ENCODE assay signal across 26 cellular contexts in genomic region chr2:187532333-187533120, GRCh38. TPM values are rescaled to one million over a fixed set of nuclear protein-coding genes. Genes with fewer than 3 reads are reported as not detected.
DNase-seq lines count a peak whose midpoint lies in the region; ATAC-seq, FAIRE-seq and TF ChIP-seq lines count a peak whose summit lies in the region.
"Had no signal": no experiment of that assay in that cellular context is flagged by ENCODE, and none has a peak within 500 bp of the region (broad histone marks: within the 10 kb centered on the region; RNA-seq: fewer than 3 reads in every experiment).

No MANE protein-coding gene starts in this region.

- no peak overlapping the region for H2AFZ ChIP-seq in K562 (ENCODE audit: low read depth, low read length)
- H2AFZ ChIP-seq in neuronal stem cell (ENCODE audit: low read length) = peak overlapping the region; percentile 40

- H3K23ac ChIP-seq in neuronal stem cell (ENCODE audit: low read depth, low read length, poor library complexity) = no peak overlapping the region

- no peaks in the 10 kb centered on the region for H4K20me1 ChIP-seq in K562 (replicated peaks; ENCODE audit: control insufficient read depth, insufficient read depth, low read length)

- H4K8ac ChIP-seq in neuronal stem cell (ENCODE audit: low read depth, low read length) = peak overlapping the region; percentile 50

- H3K79me1 ChIP-seq in neuronal stem cell (ENCODE audit: low read depth, low read length) = no peaks in the 10 kb centered on the region

- peaks cover 14% of the 10 kb centered on the region; the same call in 2 of the 3 replicates for H3K36me3 ChIP-seq in K562 (ENCODE audit: control insufficient read depth, insufficient read depth, low read length)
- H3K36me3 ChIP-seq in neuronal stem cell (replicated peaks in 1 of 2; ENCODE audit: control insufficient read depth in 2 of 2, insufficient read depth in 2 of 2, low read length in 2 of 2) = no peaks in the 10 kb centered on the region
- H3K36me3 ChIP-seq: BE2C had no signal

- WGBS in K562 (ENCODE audit: insufficient coverage, low coverage, missing lambda C conversion rate) = 92% methylated on average over 14 of the region's 14 CpGs
- no CpG with 5 or more reads among the region's 14 CpGs for whole genome bisulfite sequencing in neuronal stem cell (ENCODE audit: extremely low coverage in 2 of 2, insufficient read length in 2 of 2, insufficient replicate concordance in 1 of 2), 2 donors

- H3K4me1 ChIP-seq in K562 (replicated peaks in 1 of 2; ENCODE audit: control insufficient read depth in 2 of 2, insufficient read depth in 2 of 2, low read length in 2 of 2) = no peaks in the 10 kb centered on the region
- no peaks in the 10 kb centered on the region for H3K4me1 ChIP-seq in neuronal stem cell (ENCODE audit: control insufficient read depth in 2 of 2, insufficient read depth in 1 of 2, low read depth in 1 of 2, low read length in 2 of 2)
- H3K4me1 ChIP-seq: BE2C had no signal

- TF ChIP-seq EP300 in K562 (IDR thresholded peaks at IDR 0.05; ENCODE audit: low read length) = no peak

- peak overlapping the region; percentile 55 for H2BK15ac ChIP-seq in neuronal stem cell (ENCODE audit: low read length)

- in situ Hi-C loops in K562 (cut with MboI) = no loop called here

- no peak for FAIRE-seq in K562 (lab: Jason Lieb, UNC)
- FAIRE-seq: GM12891 had no signal

- TF ChIP-seq CTCF in K562 (IDR thresholded peaks at IDR 0.05 in 2 of 3, conservative IDR thresholded peaks at IDR 0.05 in 1 of 3; ENCODE audit: insufficient read depth in 2 of 3, low read depth in 1 of 3, low read length in 3 of 3) = no peak

- no peak overlapping the region for H2BK120ac ChIP-seq in neuronal stem cell (ENCODE audit: low read depth, low read length)

- DNase-seq in K562 (ENCODE audit: extremely low read depth in 1 of 4, low spot score in 3 of 4) (no peak), neuronal stem cell (ENCODE audit: low spot score) (no peak), hypothalamus (lab: John Stamatoyannopoulos, UW) (no peak), COR-L47 (lab: John Stamatoyannopoulos, UW) (no peak)
- DNase-seq in activated naive CD4-positive, alpha-beta T cell (lab: John Stamatoyannopoulos, UW) = no peak
- DNase-seq: ACHN; BE2C; CD8-positive, alpha-beta memory T cell; DMS153; H7; Kasumi-1; NCI-H1105; NCI-H1436 treated with DMSO at 0.1 percent for 48 hours; NCI-H187 treated with DMSO at 0.1 percent for 48 hours; NCI-H2171 treated with DMSO at 0.1 percent for 48 hours; NCI-H446; NCI-H526; NCI-H82; NK-92 treated with Interleukin-12 subunit alpha and Interleukin-12 subunit beta, amount 100 ng/mL, for 24 hours; SHP77; T-cell had no signal

- H2AK5ac ChIP-seq in neuronal stem cell (ENCODE audit: low read depth, low read length) = no peak overlapping the region

- peak overlapping the region; percentile 72 for H3K18ac ChIP-seq in neuronal stem cell (ENCODE audit: low read length)

- H3K4me3 ChIP-seq in K562 (no peak overlapping the region), neuronal stem cell (ENCODE audit: low read length in 2 of 2) (no peak overlapping the region)

- no peak overlapping the region; a peak in 1 of 4 replicates for H3K9ac ChIP-seq in K562 (ENCODE audit: insufficient read depth in 1 of 2, low read depth in 2 of 2, low read length in 2 of 2)
- no peak overlapping the region for H3K9ac ChIP-seq in neuronal stem cell (ENCODE audit: low read depth, low read length, poor library complexity)

- ATAC-seq in GM18868 (IDR thresholded peaks at IDR 0.05; ENCODE audit: unreplicated experiment) (peak; percentile 90), HG02798 (IDR thresholded peaks at IDR 0.05; ENCODE audit: poor library complexity, unreplicated experiment) (peak; percentile 48), K562 (peak; percentile 35), GM19467 (IDR thresholded peaks at IDR 0.05; ENCODE audit: unreplicated experiment) (no peak)
- ATAC-seq: T-cell had no signal

- H3K4me2 ChIP-seq in K562 (ENCODE audit: insufficient read depth, low read length) = no peak overlapping the region
- no peak overlapping the region for H3K4me2 ChIP-seq in neuronal stem cell (ENCODE audit: insufficient read depth, low read length, poor library complexity, severe bottlenecking)

- no peak overlapping the region for H4K91ac ChIP-seq in neuronal stem cell (ENCODE audit: low read depth, low read length, poor library complexity)

- no peaks in the 10 kb centered on the region for H3K9me1 ChIP-seq in K562 (ENCODE audit: control insufficient read depth, insufficient read depth, low read length)

- intact Hi-C loops in K562 (cut with micrococcal nuclease) = no loop called here

- no peak overlapping the region for H3K27ac ChIP-seq in K562 (ENCODE audit: extremely low read depth, low read depth, low read length)
- H3K27ac ChIP-seq in neuronal stem cell (replicated peaks; ENCODE audit: low read length) = no peak overlapping the region
- H3K27ac ChIP-seq: RWPE1 had no signal

- no peak overlapping the region for H3K14ac ChIP-seq in neuronal stem cell (ENCODE audit: low read length)

- H3K27me3 ChIP-seq in K562 (ENCODE audit: control insufficient read depth in 2 of 2, insufficient read depth in 2 of 2, low read length in 2 of 2) (no peaks in the 10 kb centered on the region), neuronal stem cell (ENCODE audit: control insufficient read depth in 3 of 3, insufficient read depth in 3 of 3, low read depth in 1 of 3, low read length in 3 of 3) (no peaks in the 10 kb centered on the region)
- H3K27me3 ChIP-seq: BE2C had no signal

- CTCF ChIA-PET in K562 (lab: Yijun Ruan, JAX; ENCODE audit: low intra/inter-chr PET ratio) = no interaction called here

- no peaks in the 10 kb centered on the region for H3K9me3 ChIP-seq in K562 (replicated peaks; ENCODE audit: control insufficient read depth, insufficient read depth, low read depth, low read length)
- no peaks in the 10 kb centered on the region for H3K9me3 ChIP-seq in neuronal stem cell (replicated peaks in 1 of 2; ENCODE audit: control insufficient read depth in 2 of 2, insufficient read depth in 1 of 2, low read depth in 1 of 2, low read length in 2 of 2)
- H3K9me3 ChIP-seq: BE2C had no signal

- no peak for TF ChIP-seq RAD21 in K562 (CRISPR knock-in tag; conservative IDR thresholded peaks at IDR 0.05 in 1 of 2, IDR thresholded peaks at IDR 0.05 in 1 of 2)

- POLR2A ChIA-PET in K562 (lab: Yijun Ruan, JAX) = interaction anchor here (1.3 kb wide), 1 partner anchor 11 kb away, joined by 3 read pairs; no protein-coding TSS in a partner anchor

- peak overlapping the region; percentile 78 for H3K4ac ChIP-seq in neuronal stem cell (ENCODE audit: low read length)

- BruUV-seq in K562 (replicated peaks; lab: Mats Ljungman, UMichigan) = no TSS peak

- no peak for TF ChIP-seq POLR2A in K562 (conservative IDR thresholded peaks at IDR 0.05)

- H2BK12ac ChIP-seq in neuronal stem cell (ENCODE audit: low read length) = no peak overlapping the region

- no peak overlapping the region for H2BK5ac ChIP-seq in neuronal stem cell (ENCODE audit: low read length)

- H3K79me2 ChIP-seq in K562 (ENCODE audit: control insufficient read depth, insufficient read depth, low read length) = peaks cover 51% of the 10 kb centered on the region

TF ChIP-seq in K562, 482 proteins besides CTCF, POLR2A, EP300 and RAD21:
- TF ChIP-seq PPARD (CRISPR knock-in tag; IDR thresholded peaks at IDR 0.05) = no peak

RNA-seq across cellular contexts. Expression of gene TFPI, which starts 21.7 kb away (rescaled TPM):
- total RNA-seq in K562 (2011; cell fraction: chromatin; rRNA removed; ENCODE audit: low replicate concordance) = 87.5 and 177 TPM in 2 replicates
- total RNA-seq in K562 (2011; cell fraction: nucleolus; rRNA removed) = 61.4 and 81.3 TPM in 2 replicates
- 135 and 144 TPM in 2 replicates for total RNA-seq in K562 (2011; cell fraction: nucleoplasm; rRNA removed)
- total RNA-seq in K562 (2014; rRNA removed) (35.4 and 53.5 TPM in 2 replicates), K562 (2014; rRNA removed; fragmentation: Illumina TruSeq; extraction: Trizol) (100 and 145 TPM in 2 replicates), K562 (2015; rRNA removed; fragmentation: Illumina TruSeq; extraction: Trizol) (54.3 and 58.1 TPM in 2 replicates), K562 (2021) (74.7 and 83.0 TPM in 2 replicates)
- polyA plus RNA-seq in K562 (2011; rRNA removed) (179 and 1,046 TPM in 2 replicates), K562 (2014; fragmentation: Illumina TruSeq; extraction: Trizol) (104 TPM in 2 replicates), K562 (2014; fragmentation: Nextera tagmentation; extraction: Ambion mirVana) (100 to 1,000 TPM; 179 to 219 TPM), K562 (2014; rRNA removed) (61.8 and 76.3 TPM in 2 replicates)
- 33.6 and 424 TPM in 2 replicates for polyA plus RNA-seq in K562 (2011; cell fraction: cytosol; rRNA removed)
- polyA plus RNA-seq in K562 (2011; cell fraction: nucleus; rRNA removed) = 32.9 and 293 TPM in 2 replicates
- 51.0 and 52.7 TPM in 2 replicates for polyA plus RNA-seq in K562 (2012)
- polyA minus RNA-seq in K562 (2011; rRNA and poly(A)+ RNA removed) = 205 and 989 TPM in 2 replicates
- 60.0 and 237 TPM in 2 replicates for polyA minus RNA-seq in K562 (2011; cell fraction: cytosol; rRNA and poly(A)+ RNA removed)
- 74.2 and 485 TPM in 2 replicates for polyA minus RNA-seq in K562 (2011; cell fraction: nucleus; rRNA and poly(A)+ RNA removed)
- 0.96 TPM for polyA plus RNA-seq in neuronal stem cell (2013, experiment 1 of 2)
- 1.1 TPM for polyA plus RNA-seq in neuronal stem cell (2013, experiment 2 of 2)
- total RNA-seq: CD8-positive, alpha-beta memory T cell had no signal
- polyA plus RNA-seq: CD8-positive, alpha-beta memory T cell had no signal
